ENCODE assay signal across 8 cellular contexts in genomic region chr5:103475629-103476240, GRCh38.
DNase-seq lines count a peak whose midpoint lies in the region; ATAC-seq, FAIRE-seq and TF ChIP-seq lines count a peak whose summit lies in the region.

No MANE protein-coding gene starts in this region.

- no peaks in the 10 kb centered on the region for H3K79me2 ChIP-seq in hepatocyte

- no peaks in the 10 kb centered on the region for H4K20me1 ChIP-seq in hepatocyte (ENCODE audit: insufficient read depth, poor library complexity, severe bottlenecking)

- H3K4me2 ChIP-seq in hepatocyte: no peak overlapping the region

- no peak overlapping the region for H3K4me3 Mint-ChIP-seq in CD4-positive, alpha-beta T cell
- no peak overlapping the region for H3K4me3 Mint-ChIP-seq in WTC11

- ATAC-seq in CD4-positive, alpha-beta T cell (ENCODE audit: poor library complexity): no peak
- peak; percentile 81 for ATAC-seq in WTC11

- no peak for TF ChIP-seq POLR2A in testis (IDR thresholded peaks at IDR 0.05)

- H2AFZ ChIP-seq in hepatocyte: no peak overlapping the region

- WGBS in hepatocyte (ENCODE audit: low lambda C conversion rate, missing lambda C conversion rate): 35% methylated on average over 4 of the region's 4 CpGs
- 43 to 44% methylated on average over 4 of the region's 4 CpGs for WGBS in testis, 2 donors

- intact Hi-C loops in CD4-positive, alpha-beta T cell (cut with DNase I, micrococcal nuclease): loop anchor here in 1 of 2 experiments (1.0 kb wide), 1 partner anchor 243 kb away; no protein-coding TSS in a partner anchor
- intact Hi-C loops in testis (cut with DNase I; ENCODE audit: low total_unique reads): no loop called here

- no peaks in the 10 kb centered on the region for H3K9me3 Mint-ChIP-seq in CD4-positive, alpha-beta T cell
- no peaks in the 10 kb centered on the region for H3K9me3 Mint-ChIP-seq in WTC11

- CTCF ChIA-PET in CD4-positive, alpha-beta T cell (lab: Charles Lee): interaction anchor here (1.1 to 1.6 kb wide), 2 partner anchors 243 to 251 kb away, joined by 4 to 9 read pairs; no protein-coding TSS in a partner anchor
- CTCF ChIA-PET in WTC11 (lab: Charles Lee): interaction anchor here (0.8 to 2.3 kb wide), 13 partner anchors 11 to 558 kb away, joined by 3 to 24 read pairs (median 6); partner anchors contain the start of gene MACIR

- peak; percentile 66 for FAIRE-seq in GM19239 (lab: Jason Lieb, UNC)

- no peaks in the 10 kb centered on the region for H3K4me1 Mint-ChIP-seq in CD4-positive, alpha-beta T cell (ENCODE audit: low read depth)
- H3K4me1 Mint-ChIP-seq in WTC11: peaks cover 24% of the 10 kb centered on the region

- H3K4me1 ChIP-seq in hepatocyte (ENCODE audit: insufficient read depth) (peaks cover 6% of the 10 kb centered on the region), testis (peaks cover 13% of the 10 kb centered on the region)

- no peak overlapping the region for H3K27ac Mint-ChIP-seq in CD4-positive, alpha-beta T cell
- H3K27ac Mint-ChIP-seq in WTC11: no peak overlapping the region; the same call in 1 of the 2 replicates

- peaks cover 3% of the 10 kb centered on the region for H3K27me3 ChIP-seq in CD4-positive, alpha-beta T cell (ENCODE audit: control insufficient read depth, insufficient read depth, low read length)
- H3K27me3 ChIP-seq in hepatocyte: no peaks in the 10 kb centered on the region
- no peaks in the 10 kb centered on the region for H3K27me3 ChIP-seq in testis

- H3K27ac ChIP-seq in CD4-positive, alpha-beta T cell (ENCODE audit: low read depth, low read length): no peak overlapping the region
- no peak overlapping the region for H3K27ac ChIP-seq in hepatocyte
- H3K27ac ChIP-seq in testis: no peak overlapping the region

- no peaks in the 10 kb centered on the region for H3K9me2 ChIP-seq in hepatocyte (replicated peaks; ENCODE audit: insufficient read depth)

- no peaks in the 10 kb centered on the region for H3K9me3 ChIP-seq in CD4-positive, alpha-beta T cell (ENCODE audit: control insufficient read depth, low read length)
- H3K9me3 ChIP-seq in hepatocyte (ENCODE audit: low read depth) (no peaks in the 10 kb centered on the region), testis (no peaks in the 10 kb centered on the region)

- no peaks in the 10 kb centered on the region for H3K36me3 Mint-ChIP-seq in CD4-positive, alpha-beta T cell (ENCODE audit: low read depth)
- H3K36me3 Mint-ChIP-seq in WTC11: no peaks in the 10 kb centered on the region

- DNase-seq in CD4-positive, alpha-beta T cell: no peak
- DNase-seq in GM19239 (ENCODE audit: insufficient read length, low spot score) (no peak), NAMALWA (ENCODE audit: low spot score) (peak; percentile 64), WTC11 (ENCODE audit: low spot score) (no peak), hepatocyte (ENCODE audit: low spot score) (peak; percentile 71), testis (no peak), cortex of kidney (lab: John Stamatoyannopoulos, UW) (no peak)
- no peak for DNase-seq in activated CD4-positive, alpha-beta T cell treated with anti-CD3 and anti-CD28 coated beads, Interleukin-2, amount 50 U/mL, for 48 hours

- H3K36me3 ChIP-seq in hepatocyte (replicated peaks; ENCODE audit: insufficient read depth, low read depth): no peaks in the 10 kb centered on the region
- no peaks in the 10 kb centered on the region for H3K36me3 ChIP-seq in testis (ENCODE audit: low read depth, missing control alignments)

- peaks cover 10% of the 10 kb centered on the region for H3K27me3 Mint-ChIP-seq in CD4-positive, alpha-beta T cell
- H3K27me3 Mint-ChIP-seq in WTC11 (ENCODE audit: low read depth): no peaks in the 10 kb centered on the region

- peak; percentile 69 for TF ChIP-seq CTCF in CD4-positive, alpha-beta T cell (IDR thresholded peaks at IDR 0.05)
- TF ChIP-seq CTCF in WTC11 (IDR thresholded peaks at IDR 0.05) (0 out of 2 replicates have a peak, but pooled peaks have one; percentile 14), hepatocyte (IDR thresholded peaks at IDR 0.05; ENCODE audit: poor library complexity) (peak; percentile 68), testis (IDR thresholded peaks at IDR 0.05) (peak; percentile 43 to 68 (median 49))

- H3K4me3 ChIP-seq in hepatocyte (no peak overlapping the region), testis (no peak overlapping the region)

- POLR2A ChIA-PET in CD4-positive, alpha-beta T cell (lab: Charles Lee): no interaction called here
- POLR2A ChIA-PET in WTC11 (lab: Charles Lee): interaction anchor here (1.0 kb wide), 1 partner anchor 217 kb away, joined by 3 read pairs; the partner anchor contains the start of gene MACIR

TF ChIP-seq in WTC11, 78 proteins besides CTCF, POLR2A, EP300 and RAD21:
- TF ChIP-seq IRF2 (CRISPR knock-in tag; IDR thresholded peaks at IDR 0.05; ENCODE audit: borderline replicate concordance, low read depth): no peak

Comparison
In these comparisons a context has a peak if more than half of its experiments do, and no peak if none do; other contexts are left out.
1. DNase-seq: peak in NAMALWA (single experiment) and hepatocyte (single experiment); none in CD4-positive, alpha-beta T cell (0 of 10), GM19239 (single experiment), WTC11 (single experiment), testis (single experiment), cortex of kidney (single experiment) and activated CD4-positive, alpha-beta T cell treated with anti-CD3 and anti-CD28 coated beads, Interleukin-2, amount 50 U/mL, for 48 hours (0 of 2).
2. CTCF ChIP-seq: peak in every context shown above with its lines; median percentile 69 in CD4-positive, alpha-beta T cell; 68 in hepatocyte; 49 in testis; 14 in WTC11.